20 cellular contexts compared by ENCODE assay signal in the genomic region with DNA sequence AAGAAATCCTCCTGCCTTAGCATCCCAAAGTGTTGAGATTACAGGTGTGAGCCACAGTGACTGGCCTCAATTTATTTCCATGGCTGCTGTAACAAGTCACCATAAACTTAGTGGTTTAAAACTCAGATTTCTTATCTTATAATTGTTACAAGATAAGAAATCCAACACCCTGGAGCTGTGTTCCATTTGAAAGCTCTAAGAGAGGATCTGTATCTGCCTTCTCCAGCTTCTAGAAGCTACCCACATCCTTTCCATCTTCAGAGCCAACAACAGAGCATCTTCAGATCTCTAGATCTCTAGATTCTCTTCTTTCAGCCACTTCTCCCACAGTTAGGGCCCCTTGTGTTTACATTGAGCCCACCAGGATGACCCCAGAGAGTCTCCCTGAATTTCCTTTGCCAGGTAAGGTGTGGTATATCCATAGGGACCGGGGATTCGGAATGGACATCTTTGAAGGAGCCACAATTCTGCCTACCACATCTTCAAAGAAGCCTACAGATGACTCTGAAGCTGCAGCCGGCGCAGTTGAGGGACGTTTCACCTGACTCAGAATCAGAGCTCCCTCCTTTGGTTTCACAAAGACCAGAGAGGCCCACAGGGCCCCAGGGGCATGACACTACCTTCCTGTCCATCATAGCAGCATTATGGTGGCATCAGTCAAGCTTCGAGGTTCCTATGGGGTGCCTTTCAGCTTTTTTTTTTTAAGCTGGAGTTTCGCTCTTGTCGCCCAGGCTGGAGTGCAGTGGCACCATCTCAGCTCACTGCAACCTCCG.
"Had no signal": no experiment of that assay in that cellular context is flagged by ENCODE, and none has a peak within 500 bp of the region (broad histone marks: within the 10 kb centered on the region; RNA-seq: fewer than 3 reads in every experiment).

No MANE protein-coding gene starts in this region.

- H3K4me1 ChIP-seq: esophagus muscularis mucosa, neural progenitor cell, right lobe of liver, testis, upper lobe of left lung had no signal

- H3K9me3 ChIP-seq: esophagus muscularis mucosa, mucosa of descending colon, ovary, right lobe of liver, SK-N-SH, testis, upper lobe of left lung had no signal

- H3K9ac ChIP-seq: neural progenitor cell, SK-N-SH had no signal

- H3K4me1 Mint-ChIP-seq: activated B cell treated with CpG ODN at 0.5 μM for 24 hours, memory B cell, naive B cell, neural progenitor cell had no signal

- H3K4me3 Mint-ChIP-seq: activated B cell treated with CpG ODN at 0.5 μM for 24 hours; activated CD4-positive, alpha-beta T cell treated with anti-CD3 and anti-CD28 coated beads, Interleukin-2, amount 10 ng/mL, durations not matched to agents 24 days and 14 days; activated naive CD8-positive, alpha-beta T cell; memory B cell; neural progenitor cell; T-cell had no signal

- H3K27ac Mint-ChIP-seq: activated B cell treated with CpG ODN at 0.5 μM for 24 hours; activated CD4-positive, alpha-beta T cell treated with anti-CD3 and anti-CD28 coated beads, Interleukin-2, amount 10 ng/mL, durations not matched to agents 24 days and 14 days; activated naive CD8-positive, alpha-beta T cell; memory B cell; neural progenitor cell; T-cell had no signal

- DNase-seq: activated B cell treated with CpG ODN at 0.5 μM for 24 hours; activated CD4-positive, alpha-beta T cell treated with anti-CD3 and anti-CD28 coated beads, Interleukin-2, amount 10 ng/mL, durations not matched to agents 24 days and 14 days; activated effector memory CD4-positive, alpha-beta T cell treated with Interleukin-2 at 50 U/mL for 16 hours; activated T-cell treated with anti-CD3 and anti-CD28 coated beads for 4 hours; cerebellar nuclear complex; cortex of kidney; effector CD8-positive, alpha-beta T cell; mucosa of descending colon; naive B cell; ovary; right lobe of liver; SK-N-SH; T-cell; T-helper 9 cell; testis; upper lobe of left lung had no signal

- H3K4me3 ChIP-seq: esophagus muscularis mucosa, mucosa of descending colon, neural progenitor cell, ovary, right lobe of liver, testis, upper lobe of left lung had no signal

- ATAC-seq: right lobe of liver had no signal

- H3K9me3 Mint-ChIP-seq: activated B cell treated with CpG ODN at 0.5 μM for 24 hours; activated CD4-positive, alpha-beta T cell treated with anti-CD3 and anti-CD28 coated beads, Interleukin-2, amount 10 ng/mL, durations not matched to agents 24 days and 14 days; neural progenitor cell; T-cell had no signal

- H3K27me3 Mint-ChIP-seq: activated naive CD8-positive, alpha-beta T cell had no signal

- H2AFZ ChIP-seq: neural progenitor cell had no signal

- H3K36me3 Mint-ChIP-seq: activated naive CD8-positive, alpha-beta T cell; memory B cell; naive B cell; neural progenitor cell; T-cell had no signal

- H3K36me3 ChIP-seq: esophagus muscularis mucosa, neural progenitor cell, ovary, right lobe of liver, upper lobe of left lung had no signal

- H3K9me2 ChIP-seq: SK-N-SH had no signal

- H3K27ac ChIP-seq: esophagus muscularis mucosa, neural progenitor cell, ovary, right lobe of liver, testis, upper lobe of left lung had no signal

- H3K27me3 ChIP-seq: neural progenitor cell, ovary, right lobe of liver, testis, upper lobe of left lung had no signal

- H3K4me2 ChIP-seq: neural progenitor cell, SK-N-SH had no signal
